ENCODE assay signal across 8 cellular contexts in genomic region chrX:52933976-52934703, GRCh38. TPM values are rescaled to one million over a fixed set of nuclear protein-coding genes. Genes with fewer than 3 reads are reported as not detected.
DNase-seq lines count a peak whose midpoint lies in the region; ATAC-seq and TF ChIP-seq lines count a peak whose summit lies in the region.

No MANE protein-coding gene starts in this region.

- H3K9me3 ChIP-seq in thoracic aorta, result no peaks in the 10 kb centered on the region

- no peaks in the 10 kb centered on the region for H3K4me1 ChIP-seq in thoracic aorta (ENCODE audit: control insufficient read depth in 1 of 2, low read depth in 2 of 2)

- TF ChIP-seq CTCF in kidney epithelial cell (IDR thresholded peaks at IDR 0.05; ENCODE audit: insufficient read depth, low read length, poor library complexity, severe bottlenecking) (no peak), thoracic aorta (IDR thresholded peaks at IDR 0.05) (no peak)

- H3K9me3 Mint-ChIP-seq in activated naive CD8-positive, alpha-beta T cell treated with anti-CD3 and anti-CD28 coated beads for 36 hours, result no peaks in the 10 kb centered on the region

- H3K36me3 ChIP-seq in kidney epithelial cell (ENCODE audit: control insufficient read depth, insufficient read depth, low read length), result no peaks in the 10 kb centered on the region
- no peaks in the 10 kb centered on the region for H3K36me3 ChIP-seq in thoracic aorta

- DNase-seq in NCI-H345 treated with DMSO at 0.1 percent for 48 hours (lab: John Stamatoyannopoulos, UW; ENCODE audit: unreplicated experiment) (peak; percentile 3), NCI-H345 (lab: John Stamatoyannopoulos, UW) (no peak), kidney epithelial cell (ENCODE audit: low read depth) (no peak), thoracic aorta (ENCODE audit: low spot score) (no peak), NCI-H526 (lab: John Stamatoyannopoulos, UW) (no peak)
- no peak for DNase-seq in activated naive CD8-positive, alpha-beta T cell treated with anti-CD3 and anti-CD28 coated beads for 36 hours

- peak overlapping the region; percentile 98 for H3K27ac Mint-ChIP-seq in activated naive CD8-positive, alpha-beta T cell treated with anti-CD3 and anti-CD28 coated beads for 36 hours

- peaks cover 5% of the 10 kb centered on the region for H3K4me1 Mint-ChIP-seq in activated naive CD8-positive, alpha-beta T cell treated with anti-CD3 and anti-CD28 coated beads for 36 hours

- no peaks in the 10 kb centered on the region for H3K36me3 Mint-ChIP-seq in activated naive CD8-positive, alpha-beta T cell treated with anti-CD3 and anti-CD28 coated beads for 36 hours

- peak; percentile 31 for ATAC-seq in HG03354 (IDR thresholded peaks at IDR 0.05; ENCODE audit: poor library complexity, severe bottlenecking, unreplicated experiment)
- ATAC-seq in thoracic aorta (ENCODE audit: insufficient number of reproducible peaks, low FRiP score, low read depth), result no peak
- ATAC-seq in HG03469 (IDR thresholded peaks at IDR 0.05; ENCODE audit: unreplicated experiment), result no peak

- H3K27me3 ChIP-seq in kidney epithelial cell (ENCODE audit: control insufficient read depth, insufficient read depth, low read length) (no peaks in the 10 kb centered on the region), thoracic aorta (replicated peaks; ENCODE audit: insufficient read depth) (no peaks in the 10 kb centered on the region)

- H3K4me3 ChIP-seq in kidney epithelial cell (ENCODE audit: low read depth, low read length) (peak overlapping the region; percentile 27), thoracic aorta (peak overlapping the region; percentile 76)

- peaks cover 1% of the 10 kb centered on the region for H3K27me3 Mint-ChIP-seq in activated naive CD8-positive, alpha-beta T cell treated with anti-CD3 and anti-CD28 coated beads for 36 hours

- H3K27ac ChIP-seq in thoracic aorta, result peak overlapping the region; percentile 86 to 94

- H3K4me3 Mint-ChIP-seq in activated naive CD8-positive, alpha-beta T cell treated with anti-CD3 and anti-CD28 coated beads for 36 hours, result peak overlapping the region; percentile 90

RNA-seq across cellular contexts. Expression of gene FAM156A, which starts 24.2 kb away (rescaled TPM):
- total RNA-seq in activated naive CD8-positive, alpha-beta T cell treated with anti-CD3 and anti-CD28 coated beads for 36 hours, result 10 to 100 TPM; 22.7 to 23.7 TPM
- 3.9 and 7.2 TPM in 2 replicates for total RNA-seq in kidney epithelial cell
- total RNA-seq in thoracic aorta, result 10 to 100 TPM; 44.3 to 55.7 TPM

RNA-seq across cellular contexts. Expression of gene FAM156B, which starts 37.0 kb away (rescaled TPM):
- 10 to 100 TPM; 15.8 to 17.0 TPM for total RNA-seq in activated naive CD8-positive, alpha-beta T cell treated with anti-CD3 and anti-CD28 coated beads for 36 hours
- 13.1 and 18.6 TPM in 2 replicates for total RNA-seq in kidney epithelial cell
- total RNA-seq in thoracic aorta, result 10 to 100 TPM; 18.0 to 37.6 TPM
